9 cellular contexts compared by ENCODE assay signal in genomic region chr2:231648579-231649174, GRCh38. TPM values are rescaled to one million over a fixed set of nuclear protein-coding genes. Genes with fewer than 3 reads are reported as not detected.
DNase-seq lines count a peak whose midpoint lies in the region; ATAC-seq, FAIRE-seq and TF ChIP-seq lines count a peak whose summit lies in the region.
"Had no signal": no experiment of that assay in that cellular context is flagged by ENCODE, and none has a peak within 500 bp of the region (broad histone marks: within the 10 kb centered on the region; RNA-seq: fewer than 3 reads in every experiment).

No MANE protein-coding gene starts in this region.

- H2BK5ac ChIP-seq in IMR-90 (ENCODE audit: low read depth, low read length, poor library complexity, severe bottlenecking): no peak overlapping the region

- no peak overlapping the region for H2BK120ac ChIP-seq in IMR-90 (ENCODE audit: low read depth, low read length)

- H3K4me3 ChIP-seq in IMR-90 (ENCODE audit: insufficient read depth, low read depth, low read length) (no peak overlapping the region), astrocyte of the spinal cord (ENCODE audit: low read depth, low read length) (no peak overlapping the region), kidney (ENCODE audit: low read length in 2 of 2) (no peak overlapping the region)

- in situ Hi-C loops in IMR-90 (cut with MboI; ENCODE audit: low sequenced_read_pairs): no loop called here
- in situ Hi-C loops in astrocyte of the spinal cord (cut with HindIII; ENCODE audit: low sequenced_read_pairs): no loop called here

- no peak overlapping the region for H3K9ac ChIP-seq in IMR-90 (ENCODE audit: low read depth, low read length)
- no peak overlapping the region for H3K9ac ChIP-seq in kidney (ENCODE audit: low read length in 2 of 2)

- no peak overlapping the region for H3K18ac ChIP-seq in IMR-90 (ENCODE audit: low read depth, low read length)

- BruUV-seq in IMR-90 (replicated peaks; lab: Mats Ljungman, UMichigan): no TSS peak

- H3K79me1 ChIP-seq in IMR-90 (ENCODE audit: low read depth in 1 of 2, low read length in 2 of 2): no peaks in the 10 kb centered on the region

- intact Hi-C loops in IMR-90 (cut with micrococcal nuclease): loop anchor here (1.0 kb wide), 2 partner anchors 26 to 67 kb away; no protein-coding TSS in a partner anchor
- intact Hi-C loops in kidney (cut with DNase I): no loop called here

- H2AK5ac ChIP-seq in IMR-90 (ENCODE audit: low read depth, low read length): no peak overlapping the region; the same call in 1 of the 2 replicates

- H3K9me3 ChIP-seq in IMR-90 (ENCODE audit: control insufficient read depth, insufficient read depth, low read length) (no peaks in the 10 kb centered on the region), kidney (ENCODE audit: control insufficient read depth in 1 of 2, low read length in 2 of 2) (no peaks in the 10 kb centered on the region)

- H3K23ac ChIP-seq in IMR-90 (ENCODE audit: low read depth, low read length): no peak overlapping the region

- TF ChIP-seq CTCF in IMR-90 (conservative IDR thresholded peaks at IDR 0.05; ENCODE audit: low read depth, low read length): peak; percentile 71
- TF ChIP-seq CTCF in astrocyte of the spinal cord (IDR thresholded peaks at IDR 0.05; ENCODE audit: low read depth, low read length): peak; percentile 75
- peak; percentile 68 for TF ChIP-seq CTCF in kidney (IDR thresholded peaks at IDR 0.05; ENCODE audit: borderline replicate concordance, extremely low read depth, insufficient read depth)

- dilution Hi-C loops in IMR-90 (cut with HindIII; ENCODE audit: low sequenced_read_pairs, unreplicated experiment): no loop called here

- TF ChIP-seq POLR2A in IMR-90 (IDR thresholded peaks at IDR 0.05; ENCODE audit: low read depth, low read length): no peak

- peak overlapping the region; percentile 79 for H2AFZ ChIP-seq in IMR-90 (replicated peaks; ENCODE audit: low read length, poor library complexity)

- no peak overlapping the region for H3K4ac ChIP-seq in IMR-90 (ENCODE audit: low read depth, low read length)

- H3K14ac ChIP-seq in IMR-90 (replicated peaks; ENCODE audit: low read depth, low read length): no peak overlapping the region

- no peak overlapping the region for H2BK20ac ChIP-seq in IMR-90 (ENCODE audit: low read depth, low read length)

- H3K27me3 ChIP-seq in IMR-90 (ENCODE audit: control insufficient read depth, insufficient read depth, low read length): no peaks in the 10 kb centered on the region

- H4K8ac ChIP-seq in IMR-90 (ENCODE audit: low read depth in 2 of 2, low read length in 2 of 2): no peak overlapping the region

- H3K4me1 ChIP-seq in IMR-90 (ENCODE audit: control insufficient read depth, insufficient read depth, low read length) (no peaks in the 10 kb centered on the region), kidney (ENCODE audit: control insufficient read depth in 1 of 2, insufficient read depth in 1 of 2, low read depth in 1 of 2, low read length in 2 of 2) (peaks cover 12 to 15% of the 10 kb centered on the region in 2 donors)

- DNase-seq in NCI-H524 (lab: John Stamatoyannopoulos, UW) (peak; percentile 39 to 67), NCI-H524 treated with DMSO at 0.1 percent for 48 hours (lab: John Stamatoyannopoulos, UW) (no peak), IMR-90 (peak; percentile 50), SW480 (ENCODE audit: low spot score) (peak; percentile 78), astrocyte of the spinal cord (ENCODE audit: low read depth, low spot score) (peak; percentile 35), kidney (peak; percentile 91), OCI-M2 (lab: John Stamatoyannopoulos, UW; ENCODE audit: unreplicated experiment) (no peak)
- peak in 2 of 3 experiments; percentile 16 to 59 for DNase-seq in stimulated activated CD4-positive, alpha-beta T cell treated with anti-CD3 and anti-CD28 coated beads, TNF-alpha, amount 100 ng/mL, for 24 hours (ENCODE audit: low read depth in 3 of 3)

- no peaks in the 10 kb centered on the region for H3K36me3 ChIP-seq in IMR-90 (ENCODE audit: control insufficient read depth, insufficient read depth, low read length)
- no peaks in the 10 kb centered on the region for H3K36me3 ChIP-seq in kidney (ENCODE audit: control insufficient read depth in 1 of 2, insufficient read depth in 2 of 2, low read length in 2 of 2)

- peak; percentile 95 for ATAC-seq in IMR-90 (ENCODE audit: low read depth)

- H4K5ac ChIP-seq in IMR-90 (ENCODE audit: low read depth, low read length): no peak overlapping the region

- H2AK9ac ChIP-seq in IMR-90 (replicated peaks; ENCODE audit: low read depth, low read length, poor library complexity): no peak overlapping the region

- peak; percentile 84 for TF ChIP-seq RAD21 in IMR-90 (IDR thresholded peaks at IDR 0.05; ENCODE audit: low read length)

- 67% methylated on average over 1 of the region's 9 CpGs; no CpG with 5 or more reads in 1 of the 2 experiments for WGBS in IMR-90 (ENCODE audit: extremely low coverage in 2 of 2, insufficient read length in 1 of 2), 2 experiments

- H2BK15ac ChIP-seq in IMR-90 (ENCODE audit: low read depth, low read length): no peak overlapping the region

- POLR2A ChIA-PET in IMR-90 (lab: Charles Lee; ENCODE audit: unreplicated experiment): no interaction called here

- no peak overlapping the region; the same call in 1 of the 2 replicates for H4K91ac ChIP-seq in IMR-90 (ENCODE audit: insufficient read depth, low read depth, low read length)

- FAIRE-seq in kidney (lab: Jason Lieb, UNC): no peak

- no peaks in the 10 kb centered on the region for H3K9me1 ChIP-seq in IMR-90 (ENCODE audit: insufficient read depth, low read length)

- H4K20me1 ChIP-seq in IMR-90 (ENCODE audit: insufficient read depth, low read length): no peaks in the 10 kb centered on the region

- H3K56ac ChIP-seq in IMR-90 (ENCODE audit: extremely low read depth, insufficient read depth, low read length): no peak overlapping the region

- CTCF ChIA-PET in IMR-90 (lab: Yijun Ruan, JAX): interaction anchor here (0.5 to 1.0 kb wide), 3 partner anchors 24 to 46 kb away, joined by 3 to 4 read pairs (median 3); no protein-coding TSS in a partner anchor

- no peak overlapping the region for H3K27ac ChIP-seq in IMR-90 (ENCODE audit: insufficient read depth, low read length)
- no peak overlapping the region for H3K27ac ChIP-seq in kidney (ENCODE audit: low read depth in 2 of 2, low read length in 2 of 2)

- H3K4me2 ChIP-seq in IMR-90 (ENCODE audit: low read depth, low read length): no peak overlapping the region

TF ChIP-seq in IMR-90, 13 proteins besides CTCF, POLR2A, EP300 and RAD21:
- TF ChIP-seq SMC3 (IDR thresholded peaks at IDR 0.05; ENCODE audit: low read depth, low read length): peak; percentile 72
- TF ChIP-seq USF2 (IDR thresholded peaks at IDR 0.05; ENCODE audit: low read depth, low read length): no peak
- TF ChIP-seq MAZ (IDR thresholded peaks at IDR 0.05; ENCODE audit: borderline replicate concordance, low read depth, low read length): 0 out of 2 replicates have a peak, but pooled peaks have one; percentile 43
TF ChIP-seq in IMR-90: peak in this region for 2.

RNA-seq across cellular contexts. Expression of gene TEX44, which starts 56.0 kb away (rescaled TPM):
- total RNA-seq in IMR-90 (2012; rRNA removed): not detected in 2 replicates
- not detected in 2 replicates for polyA plus RNA-seq in IMR-90 (2012; rRNA removed)
- polyA plus RNA-seq in IMR-90 (2012; cell fraction: cytosol; rRNA removed): not detected in 2 replicates
- polyA plus RNA-seq in IMR-90 (2012; cell fraction: nucleus; rRNA removed; ENCODE audit: low replicate concordance): not detected in 2 replicates
- not detected for total RNA-seq in kidney
- not detected for polyA plus RNA-seq in kidney (ENCODE audit: insufficient read depth, low read depth, low replicate concordance)
- total RNA-seq: dermis microvascular lymphatic vessel endothelial cell had no signal

RNA-seq across cellular contexts. Expression of gene PTMA, which starts 59.6 kb away (rescaled TPM):
- total RNA-seq in IMR-90 (2012; rRNA removed) (380 and 776 TPM in 2 replicates), kidney (1,173 TPM)
- polyA plus RNA-seq in IMR-90 (2012; rRNA removed) (647 and 742 TPM in 2 replicates), kidney (ENCODE audit: insufficient read depth, low read depth, low replicate concordance) (825 TPM)
- polyA plus RNA-seq in IMR-90 (2012; cell fraction: cytosol; rRNA removed): 585 and 1,669 TPM in 2 replicates
- 208 and 388 TPM in 2 replicates for polyA plus RNA-seq in IMR-90 (2012; cell fraction: nucleus; rRNA removed; ENCODE audit: low replicate concordance)

Comparison
In these comparisons a context has a peak if more than half of its experiments do, and no peak if none do; other contexts are left out.
1. DNase-seq: peak in NCI-H524 (2 of 2), IMR-90 (single experiment), SW480 (single experiment), astrocyte of the spinal cord (single experiment), kidney (single experiment) and stimulated activated CD4-positive, alpha-beta T cell treated with anti-CD3 and anti-CD28 coated beads, TNF-alpha, amount 100 ng/mL, for 24 hours (2 of 3); none in NCI-H524 treated with DMSO at 0.1 percent for 48 hours (single experiment) and OCI-M2 (single experiment).
2. Peak in every context shown above with its lines, with median percentiles within 50 percentile points of each other: CTCF ChIP-seq.